In the genomic region with DNA sequence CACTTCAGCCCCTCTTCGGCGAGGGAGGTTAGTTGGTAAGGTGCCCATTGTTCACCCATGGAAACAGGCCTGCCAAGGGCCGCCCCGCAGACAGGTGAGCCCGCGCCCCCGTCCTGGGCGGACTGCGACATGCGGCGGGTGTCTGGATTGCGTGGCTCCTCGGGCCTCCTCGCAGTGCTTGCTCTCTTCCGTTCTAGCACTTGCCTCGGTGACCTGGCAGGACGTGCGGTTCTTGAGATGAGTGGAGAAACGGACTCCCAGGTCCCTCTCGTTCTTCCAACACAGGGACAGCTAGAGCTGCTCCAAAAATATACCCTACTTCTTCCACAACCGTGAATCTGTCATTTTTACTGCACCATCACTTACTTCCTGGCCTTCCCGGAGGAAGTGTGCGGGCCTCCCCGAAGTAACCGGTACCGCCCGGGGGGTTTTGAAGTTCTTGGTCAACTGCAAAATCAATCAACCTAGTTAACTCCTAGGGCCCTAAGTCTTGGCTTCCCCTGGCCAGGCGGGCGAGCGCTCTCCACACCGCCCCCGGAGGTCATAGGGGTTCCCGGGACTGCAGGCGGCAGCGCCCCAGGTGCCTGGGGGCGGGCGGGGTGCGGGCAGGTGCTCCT, we compare ENCODE assay signal across 8 cellular contexts. TPM values are rescaled to one million over a fixed set of nuclear protein-coding genes. Genes with fewer than 3 reads are reported as not detected.
DNase-seq lines count a peak whose midpoint lies in the region; ATAC-seq and TF ChIP-seq lines count a peak whose summit lies in the region.

No MANE protein-coding gene starts in this region.

- H3K4me3 ChIP-seq in CD4-positive, alpha-beta memory T cell (ENCODE audit: low read length in 2 of 2) = peak overlapping the region; percentile 54 to 67
- peak overlapping the region; percentile 58 for H3K4me3 ChIP-seq in MM.1S (ENCODE audit: low read length)
- peak overlapping the region; percentile 47 for H3K4me3 ChIP-seq in fibroblast of villous mesenchyme (ENCODE audit: low read depth, low read length)
- peak overlapping the region; percentile 1 for H3K4me3 ChIP-seq in trophoblast cell (ENCODE audit: low read depth, low read length)
- H3K4me3 ChIP-seq in urinary bladder (ENCODE audit: low read depth, low read length) = peak overlapping the region; percentile 96

- H2BK5ac ChIP-seq in trophoblast cell (ENCODE audit: low read depth, low read length, poor library complexity) = no peak overlapping the region

- intact Hi-C loops in CD4-positive, alpha-beta memory T cell (cut with micrococcal nuclease) = loop anchor here (1.0 to 10.0 kb wide), 5 partner anchors 119 to 1041 kb away; a partner anchor contains a TSS

- peaks cover 20% of the 10 kb centered on the region for H3F3A ChIP-seq in MM.1S (ENCODE audit: insufficient read depth, low read length)

- H3K4me3 Mint-ChIP-seq in CD4-positive, alpha-beta memory T cell = peak overlapping the region; percentile 89 to 98 (median 92)
- peak overlapping the region; percentile 96 to 98 for H3K4me3 Mint-ChIP-seq in activated T-cell treated with anti-CD3 and anti-CD28 coated beads, Interleukin-2, amount 50 U/mL, for 72 hours

- H3K23ac ChIP-seq in trophoblast cell (ENCODE audit: low read length) = no peak overlapping the region

- peaks cover 0 to 3% (median 0%) of the 10 kb centered on the region in 8 donors for H3K9me3 Mint-ChIP-seq in CD4-positive, alpha-beta memory T cell
- no peaks in the 10 kb centered on the region for H3K9me3 Mint-ChIP-seq in activated T-cell treated with anti-CD3 and anti-CD28 coated beads, Interleukin-2, amount 50 U/mL, for 72 hours

- H3K27ac ChIP-seq in CD4-positive, alpha-beta memory T cell (ENCODE audit: low read depth, low read length) = peak overlapping the region; percentile 69
- H3K27ac ChIP-seq in MM.1S (ENCODE audit: low read length) = peak overlapping the region; percentile 70
- H3K27ac ChIP-seq in trophoblast cell (ENCODE audit: low read depth, low read length) = peak overlapping the region; percentile 13
- peak overlapping the region; percentile 75 for H3K27ac ChIP-seq in urinary bladder (ENCODE audit: low read depth)

- no peaks in the 10 kb centered on the region; the same call in 1 of the 2 replicates for H4K20me1 ChIP-seq in MM.1S (ENCODE audit: insufficient read depth, low read length)

- H2AFZ ChIP-seq in MM.1S (ENCODE audit: low read length) (peak overlapping the region; percentile 58), trophoblast cell (ENCODE audit: insufficient read depth, low read length, poor library complexity) (peak overlapping the region; percentile 92)

- H4K91ac ChIP-seq in trophoblast cell (ENCODE audit: low read depth, low read length) = peak overlapping the region; percentile 65

- peaks cover 24 to 53% (median 32%) of the 10 kb centered on the region in 4 donors for H3K4me1 Mint-ChIP-seq in CD4-positive, alpha-beta memory T cell
- peaks cover 49% of the 10 kb centered on the region for H3K4me1 Mint-ChIP-seq in activated T-cell treated with anti-CD3 and anti-CD28 coated beads, Interleukin-2, amount 50 U/mL, for 72 hours (ENCODE audit: low read depth)

- no peaks in the 10 kb centered on the region for H3K9me2 ChIP-seq in MM.1S (replicated peaks; ENCODE audit: insufficient read depth, low read length)

- H3K4ac ChIP-seq in trophoblast cell (ENCODE audit: low read depth, low read length) = no peak overlapping the region

- no CpG with 5 or more reads among the region's 38 CpGs for WGBS in trophoblast cell (ENCODE audit: extremely low coverage, insufficient coverage, insufficient read length)
- WGBS in urinary bladder = 38% methylated on average over 38 of the region's 38 CpGs

- H3K27me3 ChIP-seq in CD4-positive, alpha-beta memory T cell (ENCODE audit: insufficient read depth, low read length) = no peaks in the 10 kb centered on the region
- H3K27me3 ChIP-seq in MM.1S (replicated peaks; ENCODE audit: insufficient read depth, low read length) (no peaks in the 10 kb centered on the region), trophoblast cell (ENCODE audit: insufficient read depth, low read length) (no peaks in the 10 kb centered on the region)

- peaks cover 42% of the 10 kb centered on the region for H3K4me1 ChIP-seq in CD4-positive, alpha-beta memory T cell (ENCODE audit: insufficient read depth, low read length)
- H3K4me1 ChIP-seq in MM.1S (ENCODE audit: low read length) (peaks cover 15% of the 10 kb centered on the region; the same call in 1 of the 2 replicates), trophoblast cell (ENCODE audit: control insufficient read depth in 1 of 2, insufficient read depth in 2 of 2, low read length in 2 of 2) (peaks cover 7% of the 10 kb centered on the region in 2 experiments), urinary bladder (ENCODE audit: insufficient read depth) (no peaks in the 10 kb centered on the region)

- peak overlapping the region; percentile 18 for H2BK12ac ChIP-seq in trophoblast cell (ENCODE audit: low read length)

- H3K79me2 ChIP-seq in MM.1S (ENCODE audit: low read length) (peaks cover 36% of the 10 kb centered on the region), trophoblast cell (ENCODE audit: control insufficient read depth, insufficient read depth, low read length, poor library complexity) (peaks cover 7% of the 10 kb centered on the region)

- H4K8ac ChIP-seq in trophoblast cell (ENCODE audit: low read depth, low read length) = peak overlapping the region; percentile 97

- peak overlapping the region; percentile 55 for H3K9ac ChIP-seq in MM.1S (ENCODE audit: low read length)
- H3K9ac ChIP-seq in trophoblast cell (ENCODE audit: low read length) = no peak overlapping the region

- no peaks in the 10 kb centered on the region for H3K9me3 ChIP-seq in CD4-positive, alpha-beta memory T cell (ENCODE audit: control insufficient read depth in 1 of 2, low read length in 2 of 2)
- no peaks in the 10 kb centered on the region for H3K9me3 ChIP-seq in MM.1S (replicated peaks; ENCODE audit: insufficient read depth, low read length)
- no peaks in the 10 kb centered on the region for H3K9me3 ChIP-seq in trophoblast cell (ENCODE audit: insufficient read depth, low read depth, low read length)

- POLR2A ChIA-PET in CD4-positive, alpha-beta memory T cell (lab: Charles Lee; ENCODE audit: partially characterized antibody) = interaction anchor here (0.6 to 0.9 kb wide), 2 partner anchors 79 to 462 kb away, joined by 3 to 4 read pairs; no protein-coding TSS in a partner anchor

- no peaks in the 10 kb centered on the region for H3K36me3 ChIP-seq in CD4-positive, alpha-beta memory T cell (ENCODE audit: insufficient read depth, low read length)
- no peaks in the 10 kb centered on the region for H3K36me3 ChIP-seq in MM.1S (replicated peaks; ENCODE audit: insufficient read depth, low read length)
- H3K36me3 ChIP-seq in trophoblast cell (ENCODE audit: control insufficient read depth in 1 of 2, insufficient read depth in 2 of 2, low read length in 2 of 2) = no peaks in the 10 kb centered on the region
- no peaks in the 10 kb centered on the region for H3K36me3 ChIP-seq in urinary bladder (ENCODE audit: insufficient read depth)

- peak overlapping the region; percentile 54 for H3K18ac ChIP-seq in trophoblast cell (ENCODE audit: low read length)

- peak overlapping the region; percentile 79 for H4K12ac ChIP-seq in trophoblast cell (ENCODE audit: low read depth, low read length)

- TF ChIP-seq CTCF in MM.1S (IDR thresholded peaks at IDR 0.05; ENCODE audit: low read length) (peak; percentile 66), fibroblast of villous mesenchyme (IDR thresholded peaks at IDR 0.05; ENCODE audit: insufficient read depth, low read depth, low read length) (no peak)

- peaks cover 11% of the 10 kb centered on the region for H3K79me1 ChIP-seq in trophoblast cell (ENCODE audit: low read length)

- H3K27me3 Mint-ChIP-seq in CD4-positive, alpha-beta memory T cell = no peaks in the 10 kb centered on the region
- no peaks in the 10 kb centered on the region for H3K27me3 Mint-ChIP-seq in activated T-cell treated with anti-CD3 and anti-CD28 coated beads, Interleukin-2, amount 50 U/mL, for 72 hours (ENCODE audit: low read depth)

- H2BK120ac ChIP-seq in trophoblast cell (ENCODE audit: insufficient read depth, low read length, poor library complexity) = peak overlapping the region; percentile 30

- peaks cover 0 to 6% of the 10 kb centered on the region in 2 donors for H3K36me3 Mint-ChIP-seq in CD4-positive, alpha-beta memory T cell
- H3K36me3 Mint-ChIP-seq in activated T-cell treated with anti-CD3 and anti-CD28 coated beads, Interleukin-2, amount 50 U/mL, for 72 hours (ENCODE audit: insufficient read depth in 2 of 2) = peaks cover 0 to 3% of the 10 kb centered on the region in 2 donors

- peak overlapping the region; percentile 95 to 99 (median 98) for H3K27ac Mint-ChIP-seq in CD4-positive, alpha-beta memory T cell
- H3K27ac Mint-ChIP-seq in activated T-cell treated with anti-CD3 and anti-CD28 coated beads, Interleukin-2, amount 50 U/mL, for 72 hours = peak overlapping the region; percentile 99

- CTCF ChIA-PET in CD4-positive, alpha-beta memory T cell (lab: Charles Lee; ENCODE audit: partially characterized antibody) = no interaction called here

- peak; percentile 32 for ATAC-seq in GM21528 (IDR thresholded peaks at IDR 0.05; ENCODE audit: low FRiP score, unreplicated experiment)
- ATAC-seq in activated T-cell treated with anti-CD3 and anti-CD28 coated beads, Interleukin-2, amount 50 U/mL, for 72 hours (replicated peaks in 1 of 2) = peak; percentile 48 to 64

- H2AK5ac ChIP-seq in trophoblast cell (ENCODE audit: low read length) = peak overlapping the region; percentile 59

- peak overlapping the region; percentile 59 for H3K14ac ChIP-seq in trophoblast cell (ENCODE audit: low read length)

- DNase-seq in CD4-positive, alpha-beta memory T cell = peak; percentile 45 to 59 (median 47)
- DNase-seq in MM.1S (peak; percentile 81), fibroblast of villous mesenchyme (ENCODE audit: low read depth) (no peak), trophoblast cell (no peak), NOMO-1 (lab: John Stamatoyannopoulos, UW; ENCODE audit: unreplicated experiment in 2 of 2) (no peak)
- DNase-seq in activated T-cell treated with anti-CD3 and anti-CD28 coated beads, Interleukin-2, amount 50 U/mL, for 72 hours = peak; percentile 70 to 71

- H3K4me2 ChIP-seq in MM.1S (ENCODE audit: low read depth, low read length) = peak overlapping the region; percentile 87
- H3K4me2 ChIP-seq in trophoblast cell (ENCODE audit: low read length) = peak overlapping the region; percentile 90

RNA-seq across cellular contexts. Expression of a gene that starts 0.7 kb away (rescaled TPM):
- total RNA-seq in CD4-positive, alpha-beta memory T cell = 10 to 100 TPM; 73.0 to 76.2 TPM
- 1 to 10 TPM; 3.0 to 8.3 TPM for polyA plus RNA-seq in CD4-positive, alpha-beta memory T cell
- 10 to 100 TPM; 47.8 to 50.5 TPM for total RNA-seq in activated T-cell treated with anti-CD3 and anti-CD28 coated beads, Interleukin-2, amount 50 U/mL, for 72 hours
- total RNA-seq in fibroblast of villous mesenchyme (27.7 and 41.5 TPM in 2 replicates), urinary bladder (85.6 TPM)
- polyA plus RNA-seq in trophoblast cell (2013) = 12.0 and 12.4 TPM in 2 replicates
- 12.1 TPM for polyA plus RNA-seq in urinary bladder

Comparison
In these comparisons a context has a peak if more than half of its experiments do, and no peak if none do; other contexts are left out.
1. DNase-seq: peak in CD4-positive, alpha-beta memory T cell (5 of 5), MM.1S (single experiment) and activated T-cell treated with anti-CD3 and anti-CD28 coated beads, Interleukin-2, amount 50 U/mL, for 72 hours (2 of 2); none in fibroblast of villous mesenchyme (single experiment), trophoblast cell (0 of 2) and NOMO-1 (0 of 2).
2. H3K27ac ChIP-seq: peak in every context shown above with its lines; median percentile 75 in urinary bladder; 70 in MM.1S; 69 in CD4-positive, alpha-beta memory T cell; 13 in trophoblast cell.
3. H3K4me3 ChIP-seq: peak in every context shown above with its lines; median percentile 96 in urinary bladder; 60 in CD4-positive, alpha-beta memory T cell; 58 in MM.1S; 47 in fibroblast of villous mesenchyme; 1 in trophoblast cell.